Comparison of ENCODE assay signal across 1 cellular context in genomic region chr9:81549500-81550206, GRCh38.
A peak's percentile ranks its signal among the peaks of the same experiment; 100 is the strongest.
TF ChIP-seq lines count a peak whose summit lies in the region.

No MANE protein-coding gene starts in this region.

TF ChIP-seq in liver, 16 proteins besides CTCF, POLR2A, EP300 and RAD21 (continued from another document):
- TF ChIP-seq TAF1 (conservative IDR thresholded peaks at IDR 0.05) (no peak), HNF4A (conservative IDR thresholded peaks at IDR 0.05) (peak; percentile 62 to 70), RXRA (IDR thresholded peaks at IDR 0.05) (peak; percentile 68 to 82), REST (IDR thresholded peaks at IDR 0.05) (peak; percentile 39), SP1 (IDR thresholded peaks at IDR 0.05) (peak; percentile 46), HNF4G (IDR thresholded peaks at IDR 0.05) (no peak), ZBTB33 (IDR thresholded peaks at IDR 0.05) (peak; percentile 42)
TF ChIP-seq in liver: peak in this region for 11.
